ENCODE assay signal across 22 cellular contexts in genomic region chr1:233665575-233666270, GRCh38. TPM values are rescaled to one million over a fixed set of nuclear protein-coding genes. Genes with fewer than 3 reads are reported as not detected.
"Had no signal": no experiment of that assay in that cellular context is flagged by ENCODE, and none has a peak within 500 bp of the region (broad histone marks: within the 10 kb centered on the region; RNA-seq: fewer than 3 reads in every experiment).

No MANE protein-coding gene starts in this region.

- H3K4me3 ChIP-seq: adrenal gland, left lung, neural progenitor cell had no signal

- H3K36me3 Mint-ChIP-seq: memory B cell; naive thymus-derived CD4-positive, alpha-beta T cell; neural progenitor cell had no signal

- H3K4me1 Mint-ChIP-seq: memory B cell; naive thymus-derived CD4-positive, alpha-beta T cell; neural progenitor cell had no signal

- H2AFZ ChIP-seq: neural progenitor cell had no signal

- H3K4me1 ChIP-seq: adrenal gland, left lung, neural progenitor cell had no signal

- H3K9ac ChIP-seq: neural progenitor cell had no signal

- H3K4me3 Mint-ChIP-seq: activated T-helper 1 cell treated with anti-CD3 and anti-CD28 coated beads, Interleukin-12 subunit alpha, Interleukin-12 subunit beta, Interleukin-2, Interleukin-4 antibody, amounts not matched to agents 30 ng/mL and 10 ng/mL and 1 ng/mL, durations not matched to agents 14 hours and 24 hours and 36 hours; endodermal cell; memory B cell; naive thymus-derived CD4-positive, alpha-beta T cell; neural progenitor cell; stimulated activated naive CD8-positive, alpha-beta T cell treated with anti-CD3 and anti-CD28 coated beads, Interleukin-15, Interleukin-2, amounts not matched to agents 100 ng/mL and 50 ng/mL, for 24 hours had no signal

- H3K27me3 Mint-ChIP-seq: progenitor cell of endocrine pancreas; stimulated activated naive CD8-positive, alpha-beta T cell treated with anti-CD3 and anti-CD28 coated beads, Interleukin-15, Interleukin-2, amounts not matched to agents 100 ng/mL and 50 ng/mL, for 24 hours had no signal

- H3K9me3 ChIP-seq: adrenal gland, left lung had no signal

- H3K36me3 ChIP-seq: adrenal gland, left lung, neural progenitor cell, WERI-Rb-1 had no signal

- H3K27ac Mint-ChIP-seq: activated naive CD4-positive, alpha-beta T cell treated with anti-CD3 and anti-CD28 coated beads, Interleukin-2, amount 50 U/mL, for 72 hours; activated T-helper 1 cell treated with anti-CD3 and anti-CD28 coated beads, Interleukin-12 subunit alpha, Interleukin-12 subunit beta, Interleukin-2, Interleukin-4 antibody, amounts not matched to agents 30 ng/mL and 10 ng/mL and 1 ng/mL, durations not matched to agents 14 hours and 24 hours and 36 hours; endodermal cell; memory B cell; naive thymus-derived CD4-positive, alpha-beta T cell; neural progenitor cell; progenitor cell of endocrine pancreas; stimulated activated naive CD8-positive, alpha-beta T cell treated with anti-CD3 and anti-CD28 coated beads, Interleukin-15, Interleukin-2, amounts not matched to agents 100 ng/mL and 50 ng/mL, for 24 hours had no signal

- H3K27me3 ChIP-seq: adrenal gland, left lung, neural progenitor cell had no signal

- H3K4me2 ChIP-seq: neural progenitor cell had no signal

- FAIRE-seq: keratinocyte had no signal

- H3K9me3 Mint-ChIP-seq: activated T-helper 1 cell treated with anti-CD3 and anti-CD28 coated beads, Interleukin-12 subunit alpha, Interleukin-12 subunit beta, Interleukin-2, Interleukin-4 antibody, amounts not matched to agents 30 ng/mL and 10 ng/mL and 1 ng/mL, durations not matched to agents 14 hours and 24 hours and 36 hours; endodermal cell; stimulated activated naive CD8-positive, alpha-beta T cell treated with anti-CD3 and anti-CD28 coated beads, Interleukin-15, Interleukin-2, amounts not matched to agents 100 ng/mL and 50 ng/mL, for 24 hours had no signal

- H3K27ac ChIP-seq: adrenal gland, epithelial cell of prostate, left lung, neural progenitor cell, WERI-Rb-1 had no signal

- DNase-seq: activated CD4-positive, alpha-beta T cell treated with anti-CD3 and anti-CD28 coated beads for 1 hour; activated CD8-positive, alpha-beta memory T cell treated with anti-CD3 and anti-CD28 coated beads for 24 hours; activated CD8-positive, alpha-beta memory T cell treated with anti-CD3 and anti-CD28 coated beads, Interleukin-2, amount 50 U/mL, for 48 hours; activated gamma-delta T cell treated with Interleukin-2 at 50 U/mL for 16 hours; adrenal gland; endodermal cell; foreskin melanocyte; glutamatergic neuron; left lung; naive thymus-derived CD4-positive, alpha-beta T cell; stimulated activated CD4-positive, alpha-beta T cell treated with anti-CD3 and anti-CD28 coated beads, Interleukin-2, amount 100 ng/mL, for 48 hours; T1000; trophoblast cell; WERI-Rb-1 had no signal

- ATAC-seq: activated naive CD4-positive, alpha-beta T cell treated with anti-CD3 and anti-CD28 coated beads, Interleukin-2, amount 50 U/mL, for 72 hours; naive thymus-derived CD4-positive, alpha-beta T cell had no signal

RNA-seq across cellular contexts. Expression of gene KCNK1, which starts 51.8 kb away (rescaled TPM):
- polyA plus RNA-seq: naive thymus-derived CD4-positive, alpha-beta T cell had no signal
